8 cellular contexts compared by ENCODE assay signal in genomic region chr13:20525144-20525600, GRCh38. TPM values are rescaled to one million over a fixed set of nuclear protein-coding genes. Genes with fewer than 3 reads are reported as not detected.
DNase-seq lines count a peak whose midpoint lies in the region; ATAC-seq and TF ChIP-seq lines count a peak whose summit lies in the region.

No MANE protein-coding gene starts in this region.

- ATAC-seq in GM23338 (peak; percentile 58), body of pancreas (peak; percentile 43), gastrocnemius medialis (peak; percentile 48 to 49)

- in situ Hi-C loops in gastrocnemius medialis (cut with MboI; ENCODE audit: low sequenced_read_pairs in 4 of 4) = no loop called here

- DNase-seq in EL = peak; percentile 15
- peak; percentile 66 for DNase-seq in GM23338 (ENCODE audit: low spot score)
- DNase-seq in NOMO-1 treated with DMSO at 0.1 percent for 48 hours (lab: John Stamatoyannopoulos, UW; ENCODE audit: unreplicated experiment) = peak; percentile 47
- peak; percentile 34 to 62 (median 44) for DNase-seq in body of pancreas
- DNase-seq in gastrocnemius medialis = peak; percentile 13 to 33
- no peak for DNase-seq in NCI-H2227 (lab: John Stamatoyannopoulos, UW; ENCODE audit: unreplicated experiment)
- no peak for DNase-seq in SK-N-DZ (ENCODE audit: low spot score)

- H3K27ac Mint-ChIP-seq in GM23338 = no peak overlapping the region

- H3K36me3 Mint-ChIP-seq in GM23338 (ENCODE audit: low read depth) = peaks cover under 1% of the 10 kb centered on the region; the same call in 1 of the 3 replicates

- H4K20me1 ChIP-seq in GM23338 (replicated peaks; ENCODE audit: insufficient read depth) = no peaks in the 10 kb centered on the region

- H2AFZ ChIP-seq in GM23338 = peak overlapping the region; percentile 94

- TF ChIP-seq CTCF in GM23338 (conservative IDR thresholded peaks at IDR 0.05; ENCODE audit: low read depth in 2 of 2) (no peak), body of pancreas (IDR thresholded peaks at IDR 0.05) (no peak), gastrocnemius medialis (IDR thresholded peaks at IDR 0.05 in 4 of 5, conservative IDR thresholded peaks at IDR 0.05 in 1 of 5) (no peak)

- H3K4me1 ChIP-seq in GM23338 (ENCODE audit: insufficient read depth) (peaks cover 33% of the 10 kb centered on the region), body of pancreas (peaks cover 18% of the 10 kb centered on the region), iPS-18a (ENCODE audit: control insufficient read depth, low read depth, low read length) (peaks cover 9% of the 10 kb centered on the region), gastrocnemius medialis (peaks cover 5 to 7% of the 10 kb centered on the region in 2 donors)

- H3K27me3 ChIP-seq in GM23338 (ENCODE audit: insufficient read depth) (peaks cover 40% of the 10 kb centered on the region), body of pancreas (no peaks in the 10 kb centered on the region), iPS-18a (ENCODE audit: control insufficient read depth, insufficient read depth, low read length) (peaks cover 76% of the 10 kb centered on the region), gastrocnemius medialis (peaks cover 0 to 3% (median 0%) of the 10 kb centered on the region in 3 donors)

- H3K36me3 ChIP-seq in GM23338 (ENCODE audit: insufficient read depth) (no peaks in the 10 kb centered on the region), body of pancreas (replicated peaks in 1 of 2; ENCODE audit: insufficient read depth in 1 of 2, low read depth in 2 of 2) (no peaks in the 10 kb centered on the region), iPS-18a (ENCODE audit: control insufficient read depth, low read depth, low read length) (no peaks in the 10 kb centered on the region), gastrocnemius medialis (no peaks in the 10 kb centered on the region)

- H3K9me2 ChIP-seq in GM23338 (ENCODE audit: insufficient read depth) = 0 out of 2 replicates have a peak, but pooled peaks cover 2% of the 10 kb centered on the region

- peak overlapping the region; percentile 78 for H3K4me3 Mint-ChIP-seq in GM23338

- no peaks in the 10 kb centered on the region for H3F3A ChIP-seq in GM23338 (replicated peaks; ENCODE audit: low read depth)

- H3K4me3 ChIP-seq in GM23338 = peak overlapping the region; percentile 77
- peak overlapping the region; percentile 50 to 93 for H3K4me3 ChIP-seq in body of pancreas
- peak overlapping the region; percentile 61 for H3K4me3 ChIP-seq in iPS-18a (ENCODE audit: low read length)
- H3K4me3 ChIP-seq in gastrocnemius medialis = peak overlapping the region; percentile 80 to 96 (median 88)

- peak overlapping the region; percentile 92 for H3K4me2 ChIP-seq in GM23338

- H3K27ac ChIP-seq in GM23338 (ENCODE audit: low read depth) (no peak overlapping the region), body of pancreas (peak overlapping the region; percentile 53 to 81 (median 78)), iPS-18a (ENCODE audit: low read length) (no peak overlapping the region), gastrocnemius medialis (peak overlapping the region; percentile 86 to 91 (median 90))

- H3K9ac ChIP-seq in iPS-18a (ENCODE audit: low read length) = no peak overlapping the region

- intact Hi-C loops in body of pancreas (cut with DNase I) = no loop called here
- intact Hi-C loops in gastrocnemius medialis (cut with DNase I; ENCODE audit: low total_unique reads) = no loop called here

- no peaks in the 10 kb centered on the region for H3K79me2 ChIP-seq in GM23338 (replicated peaks; ENCODE audit: insufficient read depth)

- peak in 1 of 3 donors; percentile 34 for TF ChIP-seq POLR2A in body of pancreas (IDR thresholded peaks at IDR 0.05)
- no peak for TF ChIP-seq POLR2A in gastrocnemius medialis (IDR thresholded peaks at IDR 0.05)

- peaks cover 26% of the 10 kb centered on the region for H3K27me3 Mint-ChIP-seq in GM23338 (ENCODE audit: insufficient read depth, low read depth, poor library complexity)

- WGBS in body of pancreas, 2 donors = 0 to 1% methylated on average over 14 to 36 of the region's 37 CpGs

- H3K9me3 ChIP-seq in body of pancreas = no peaks in the 10 kb centered on the region
- no peaks in the 10 kb centered on the region for H3K9me3 ChIP-seq in iPS-18a (ENCODE audit: control insufficient read depth, low read depth, low read length)
- H3K9me3 ChIP-seq in gastrocnemius medialis = no peaks in the 10 kb centered on the region

- peaks cover 24% of the 10 kb centered on the region for H3K4me1 Mint-ChIP-seq in GM23338

- no peaks in the 10 kb centered on the region; the same call in 1 of the 3 replicates for H3K9me3 Mint-ChIP-seq in GM23338

TF ChIP-seq in GM23338, 12 proteins besides CTCF, POLR2A, EP300 and RAD21:
- TF ChIP-seq STAT1 (IDR thresholded peaks at IDR 0.05; ENCODE audit: unreplicated experiment) = no peak
- TF ChIP-seq ZNF462 (CRISPR knock-in tag; IDR thresholded peaks at IDR 0.05) = no peak
- no peak for TF ChIP-seq EZH2 (IDR thresholded peaks at IDR 0.05; ENCODE audit: low read depth, unreplicated experiment)
- 0 out of 2 replicates have a peak, but pooled peaks have one; percentile 33 for TF ChIP-seq CREB1 (CRISPR knock-in tag; IDR thresholded peaks at IDR 0.05; ENCODE audit: low read depth)

RNA-seq across cellular contexts. Expression of gene CRYL1, which starts 0.5 kb away (rescaled TPM):
- 2.6 and 5.0 TPM in 2 replicates for total RNA-seq in GM23338 (2014; rRNA removed; shearing (Covaris generic))
- 2.2 and 3.1 TPM in 2 replicates for polyA plus RNA-seq in GM23338 (2016; fragmentation: Nextera tagmentation; extraction: Ambion mirVana)
- total RNA-seq in body of pancreas (10 to 100 TPM; 14.5 to 32.2 TPM), gastrocnemius medialis (10 to 100 TPM; 11.0 to 17.4 (median 15.7) TPM)
- 0.25 and 0.67 TPM in 2 replicates for polyA plus RNA-seq in SK-N-DZ (2014; cell fraction: cytosol; rRNA removed)
- polyA plus RNA-seq in SK-N-DZ (2014; cell fraction: nucleus; rRNA removed) = 0.19 and 0.60 TPM in 2 replicates

RNA-seq across cellular contexts. Expression of gene IFT88, which starts 41.8 kb away (rescaled TPM):
- total RNA-seq in GM23338 (2014; rRNA removed; shearing (Covaris generic)) = 7.7 and 8.2 TPM in 2 replicates
- polyA plus RNA-seq in GM23338 (2016; fragmentation: Nextera tagmentation; extraction: Ambion mirVana) = 5.8 and 8.7 TPM in 2 replicates
- total RNA-seq in body of pancreas (10 to 100 TPM in 1 of 2 donors, 1 to 10 TPM in 1; 9.6 to 16.5 TPM), gastrocnemius medialis (1 to 10 TPM; 3.5 to 9.4 (median 4.5) TPM)
- polyA plus RNA-seq in SK-N-DZ (2014; cell fraction: cytosol; rRNA removed) = 12.6 and 12.8 TPM in 2 replicates
- 25.1 and 27.3 TPM in 2 replicates for polyA plus RNA-seq in SK-N-DZ (2014; cell fraction: nucleus; rRNA removed)

Comparison
In these comparisons a context has a peak if more than half of its experiments do, and no peak if none do; other contexts are left out.
1. DNase-seq: peak in EL (single experiment), GM23338 (single experiment), NOMO-1 treated with DMSO at 0.1 percent for 48 hours (single experiment), body of pancreas (4 of 4) and gastrocnemius medialis (2 of 2); none in NCI-H2227 (single experiment) and SK-N-DZ (single experiment).
2. H3K27ac ChIP-seq: peak in body of pancreas (4 of 4) and gastrocnemius medialis (4 of 4); none in GM23338 (single experiment) and iPS-18a (single experiment).
3. Peak in every context shown above with its lines, with median percentiles within 50 percentile points of each other: ATAC-seq and H3K4me3 ChIP-seq.